In the genomic region with DNA sequence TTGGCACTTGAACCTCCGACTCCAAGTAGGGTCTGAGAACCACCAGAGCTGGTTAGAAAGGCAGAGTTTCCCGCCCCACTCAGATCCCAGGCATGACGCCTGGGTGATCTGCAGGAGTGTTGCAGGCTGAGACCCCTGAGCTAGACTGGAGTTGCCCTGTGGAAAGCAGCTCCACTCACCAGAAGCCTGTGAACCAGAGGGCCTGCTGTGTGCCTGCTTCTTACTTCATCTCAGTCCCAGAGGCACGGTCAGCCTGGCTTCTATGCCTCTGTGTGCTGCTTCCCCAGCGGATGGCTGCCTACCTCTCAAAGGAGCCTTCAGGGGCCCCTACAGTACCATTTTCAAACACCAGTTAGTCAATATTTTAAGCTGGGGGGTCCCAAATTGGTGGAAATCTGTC, we compare ENCODE assay signal across 14 cellular contexts. TPM values are rescaled to one million over a fixed set of nuclear protein-coding genes. Genes with fewer than 3 reads are reported as not detected.
A peak's percentile ranks its signal among the peaks of the same experiment; 100 is the strongest.
DNase-seq lines count a peak whose midpoint lies in the region; ATAC-seq and TF ChIP-seq lines count a peak whose summit lies in the region.
"Had no signal": no experiment of that assay in that cellular context is flagged by ENCODE, and none has a peak within 500 bp of the region (broad histone marks: within the 10 kb centered on the region; RNA-seq: fewer than 3 reads in every experiment).

No MANE protein-coding gene starts in this region.

- TF ChIP-seq CTCF in Panc1 (IDR thresholded peaks at IDR 0.05) = no peak
- TF ChIP-seq CTCF in cardiac fibroblast (IDR thresholded peaks at IDR 0.05; ENCODE audit: low read depth, low read length) = no peak

- peaks cover 10% of the 10 kb centered on the region for H3K4me1 Mint-ChIP-seq in stimulated activated memory B cell treated with anti-CD40 and anti-IgM and Interleukin-4, amounts not matched to agents 10 μg/mL and 1 μg/mL and 100 μg/mL, for 72 hours

- peak overlapping the region; percentile 87 for H3K9ac ChIP-seq in mesenchymal stem cell (ENCODE audit: low read length)
- H3K9ac ChIP-seq: KMS-11 had no signal

- DNase-seq in Panc1 (ENCODE audit: low read depth, low spot score) = no peak
- DNase-seq in cardiac fibroblast (ENCODE audit: low read depth in 2 of 2) = peak; percentile 34 to 45
- peak; percentile 34 for DNase-seq in mesenchymal stem cell
- no peak for DNase-seq in HCEC 1CT
- no peak for DNase-seq in activated T-cell treated with anti-CD3 and anti-CD28 coated beads, Interleukin-2, amount 50 U/mL, for 48 hours
- DNase-seq: CD8-positive, alpha-beta memory T cell; SIG-M5; WERI-Rb-1 had no signal

- H2BK12ac ChIP-seq in mesenchymal stem cell (ENCODE audit: low read length in 2 of 2) = peak overlapping the region; percentile 7 to 40

- H2AFZ ChIP-seq in mesenchymal stem cell (ENCODE audit: low read depth, low read length) = peak overlapping the region; percentile 29

- no TSS peak for BruUV-seq in Panc1 (replicated peaks; lab: Mats Ljungman, UMichigan)

- POLR2A ChIA-PET in Panc1 (lab: Charles Lee) = interaction anchor here (0.7 kb wide), 1 partner anchor 23 kb away, joined by 3 read pairs; no protein-coding TSS in a partner anchor

- H3K4me3 Mint-ChIP-seq in stimulated activated memory B cell treated with anti-CD40 and anti-IgM and Interleukin-4, amounts not matched to agents 10 μg/mL and 1 μg/mL and 100 μg/mL, for 72 hours = no peak overlapping the region
- H3K4me3 Mint-ChIP-seq: CD8-positive, alpha-beta memory T cell had no signal

- no peaks in the 10 kb centered on the region for H3K36me3 Mint-ChIP-seq in stimulated activated memory B cell treated with anti-CD40 and anti-IgM and Interleukin-4, amounts not matched to agents 10 μg/mL and 1 μg/mL and 100 μg/mL, for 72 hours

- CTCF ChIA-PET in Panc1 (lab: Charles Lee) = interaction anchor here (0.6 to 0.7 kb wide), 3 partner anchors 18 to 239 kb away, joined by 3 read pairs; no protein-coding TSS in a partner anchor

- in situ Hi-C loops in Panc1 (cut with HindIII; ENCODE audit: low pct_unique_long_range_greater_than_20kb, low sequenced_read_pairs) = no loop called here

- no peak overlapping the region for H3K4me3 ChIP-seq in Panc1 (ENCODE audit: low read depth in 2 of 2, low read length in 2 of 2)
- H3K4me3 ChIP-seq in cardiac fibroblast (replicated peaks in 1 of 2; ENCODE audit: low read depth in 2 of 2, low read length in 2 of 2) = no peak overlapping the region
- H3K4me3 ChIP-seq in mesenchymal stem cell (ENCODE audit: insufficient read depth in 1 of 2, low read depth in 1 of 2, low read length in 2 of 2) = peak overlapping the region in 1 of 2 experiments; percentile 46

- peaks cover 5% of the 10 kb centered on the region for H3K27me3 ChIP-seq in Panc1 (ENCODE audit: control insufficient read depth, insufficient read depth, low read length)
- no peaks in the 10 kb centered on the region for H3K27me3 ChIP-seq in mesenchymal stem cell (ENCODE audit: control insufficient read depth in 1 of 2, insufficient read depth in 1 of 2, low read length in 2 of 2)

- H3K4me1 ChIP-seq in Panc1 (ENCODE audit: control insufficient read depth, insufficient read depth, low read length) = peaks cover 14% of the 10 kb centered on the region; the same call in 1 of the 2 replicates
- peaks cover 12% of the 10 kb centered on the region for H3K4me1 ChIP-seq in mesenchymal stem cell (ENCODE audit: control insufficient read depth, insufficient read depth, low read depth, low read length)

- H3K27ac Mint-ChIP-seq in stimulated activated memory B cell treated with anti-CD40 and anti-IgM and Interleukin-4, amounts not matched to agents 10 μg/mL and 1 μg/mL and 100 μg/mL, for 72 hours = no peak overlapping the region

- peak overlapping the region; percentile 44 to 47 for H3K18ac ChIP-seq in mesenchymal stem cell (ENCODE audit: low read depth in 1 of 2, low read length in 2 of 2)

- no peak overlapping the region for H3K23ac ChIP-seq in mesenchymal stem cell (ENCODE audit: low read length in 2 of 2)

- H4K8ac ChIP-seq in mesenchymal stem cell (ENCODE audit: low read length) = peak overlapping the region; percentile 24

- H4K91ac ChIP-seq in mesenchymal stem cell (ENCODE audit: low read length) = peak overlapping the region; percentile 43

- H3K9me3 ChIP-seq in Panc1 (ENCODE audit: control insufficient read depth, insufficient read depth, low read depth, low read length) (no peaks in the 10 kb centered on the region), mesenchymal stem cell (ENCODE audit: control insufficient read depth, low read length) (no peaks in the 10 kb centered on the region)

- no peaks in the 10 kb centered on the region for H3K79me1 ChIP-seq in mesenchymal stem cell (replicated peaks; ENCODE audit: low read length, poor library complexity, severe bottlenecking)

- WGBS in mesenchymal stem cell = 73% methylated on average over 3 of the region's 5 CpGs

- H3K27me3 Mint-ChIP-seq in stimulated activated memory B cell treated with anti-CD40 and anti-IgM and Interleukin-4, amounts not matched to agents 10 μg/mL and 1 μg/mL and 100 μg/mL, for 72 hours = peaks cover 12% of the 10 kb centered on the region
- H3K27me3 Mint-ChIP-seq: CD8-positive, alpha-beta memory T cell had no signal

- peak overlapping the region; percentile 37 for H3K4me2 ChIP-seq in mesenchymal stem cell (ENCODE audit: low read length, poor library complexity, severe bottlenecking)
- H3K4me2 ChIP-seq: KMS-11 had no signal

- H3K4ac ChIP-seq in mesenchymal stem cell (ENCODE audit: low read depth in 1 of 2, low read length in 2 of 2) = peak overlapping the region in 1 of 2 experiments; percentile 43

- H2AK5ac ChIP-seq in mesenchymal stem cell (ENCODE audit: low read length, severe bottlenecking) = peak overlapping the region; percentile 43

- H3K9me3 Mint-ChIP-seq in stimulated activated memory B cell treated with anti-CD40 and anti-IgM and Interleukin-4, amounts not matched to agents 10 μg/mL and 1 μg/mL and 100 μg/mL, for 72 hours = no peaks in the 10 kb centered on the region
- H3K9me3 Mint-ChIP-seq: CD8-positive, alpha-beta memory T cell had no signal

- peak overlapping the region in 1 of 2 experiments; percentile 5 for H3K14ac ChIP-seq in mesenchymal stem cell (ENCODE audit: low read length in 2 of 2)

- peak overlapping the region; percentile 20 for H2BK5ac ChIP-seq in mesenchymal stem cell (ENCODE audit: low read depth, low read length, poor library complexity, severe bottlenecking)

- no peak overlapping the region for H2BK15ac ChIP-seq in mesenchymal stem cell (ENCODE audit: low read depth, poor library complexity, severe bottlenecking)

- intact Hi-C loops in Panc1 (cut with micrococcal nuclease; ENCODE audit: unreplicated experiment) = no loop called here

- peak; percentile 32; the same call in 1 of the 2 replicates for ATAC-seq in Panc1
- ATAC-seq in stimulated activated memory B cell treated with anti-CD40 and anti-IgM and Interleukin-4, amounts not matched to agents 10 μg/mL and 1 μg/mL and 100 μg/mL, for 72 hours = no peak
- no peak for ATAC-seq in HG03135 (IDR thresholded peaks at IDR 0.05; ENCODE audit: unreplicated experiment)

- H2BK120ac ChIP-seq in mesenchymal stem cell (ENCODE audit: low read depth, low read length) = no peak overlapping the region

- H3K36me3 ChIP-seq in Panc1 (ENCODE audit: control insufficient read depth, insufficient read depth, low read length) (no peaks in the 10 kb centered on the region), mesenchymal stem cell (ENCODE audit: control insufficient read depth in 1 of 2, insufficient read depth in 2 of 2, low read depth in 1 of 2, low read length in 2 of 2) (no peaks in the 10 kb centered on the region)
- H3K36me3 ChIP-seq: WERI-Rb-1 had no signal

- H3K27ac ChIP-seq in Panc1 (ENCODE audit: low read length) (no peak overlapping the region), mesenchymal stem cell (ENCODE audit: low read length, poor library complexity, severe bottlenecking) (peak overlapping the region; percentile 71), temporal lobe (ENCODE audit: low read depth, low read length) (peak overlapping the region; percentile 36)
- H3K27ac ChIP-seq: KMS-11, WERI-Rb-1 had no signal

RNA-seq across cellular contexts. Expression of gene CCN6, which starts 15.6 kb away (rescaled TPM):
- total RNA-seq in Panc1 (2021; ENCODE audit: unreplicated experiment) (3.0 TPM), temporal lobe (not detected)
- 3.4 TPM for polyA plus RNA-seq in Panc1 (2012; ENCODE audit: insufficient read length)
- polyA plus RNA-seq in mesenchymal stem cell (2013, experiment 1 of 2) = not detected
- 0.05 TPM for polyA plus RNA-seq in mesenchymal stem cell (2013, experiment 2 of 2)
- total RNA-seq: CD8-positive, alpha-beta memory T cell; mesenteric fat pad; posterior vena cava had no signal

RNA-seq across cellular contexts. Expression of gene TUBE1, which starts 49.0 kb away (rescaled TPM):
- total RNA-seq in Panc1 (2021; ENCODE audit: unreplicated experiment) (22.3 TPM), temporal lobe (31.7 TPM)
- polyA plus RNA-seq in Panc1 (2012; ENCODE audit: insufficient read length) = 19.6 TPM
- 8.3 TPM for polyA plus RNA-seq in mesenchymal stem cell (2013, experiment 1 of 2)
- polyA plus RNA-seq in mesenchymal stem cell (2013, experiment 2 of 2) = 8.9 TPM

RNA-seq across cellular contexts. Expression of gene FAM229B, which starts 49.1 kb away (rescaled TPM):
- 12.0 TPM for total RNA-seq in Panc1 (2021; ENCODE audit: unreplicated experiment)
- polyA plus RNA-seq in Panc1 (2012; ENCODE audit: insufficient read length) = 12.1 TPM
- polyA plus RNA-seq in mesenchymal stem cell (2013, experiment 1 of 2) = 24.5 TPM
- polyA plus RNA-seq in mesenchymal stem cell (2013, experiment 2 of 2) = 24.6 TPM
- 21.6 TPM for total RNA-seq in temporal lobe

Comparison
In these comparisons a context has a peak if more than half of its experiments do, and no peak if none do; other contexts are left out.
1. DNase-seq: peak in cardiac fibroblast (2 of 2) and mesenchymal stem cell (single experiment); none in Panc1 (single experiment), HCEC 1CT (single experiment) and activated T-cell treated with anti-CD3 and anti-CD28 coated beads, Interleukin-2, amount 50 U/mL, for 48 hours (0 of 2).